Comparison of ENCODE assay signal across 1 cellular context in genomic region chr9:134444040-134444315, GRCh38.
TF ChIP-seq lines count a peak whose summit lies in the region.

No MANE protein-coding gene starts in this region.

TF ChIP-seq in IMR-90, 13 proteins besides CTCF, POLR2A, EP300 and RAD21 (continued from another document):
- no peak for TF ChIP-seq USF2 (IDR thresholded peaks at IDR 0.05; ENCODE audit: low read depth, low read length)
- TF ChIP-seq BHLHE40 (IDR thresholded peaks at IDR 0.05; ENCODE audit: low read depth, low read length), result no peak
- TF ChIP-seq FOS (IDR thresholded peaks at IDR 0.05; ENCODE audit: low read depth, low read length), result no peak
- no peak for TF ChIP-seq CEBPB (IDR thresholded peaks at IDR 0.05; ENCODE audit: low read depth, low read length)
- TF ChIP-seq ELK1 (IDR thresholded peaks at IDR 0.05; ENCODE audit: borderline replicate concordance, low read depth, low read length), result no peak
- TF ChIP-seq MAFK (IDR thresholded peaks at IDR 0.05; ENCODE audit: low read depth, low read length), result no peak
- TF ChIP-seq NFE2L2 (IDR thresholded peaks at IDR 0.05; ENCODE audit: low read depth, low read length), result no peak
- TF ChIP-seq CHD1 (IDR thresholded peaks at IDR 0.05; ENCODE audit: low read depth, low read length), result no peak
- TF ChIP-seq SMC3 (IDR thresholded peaks at IDR 0.05; ENCODE audit: low read depth, low read length), result no peak
